In genomic region chr9:19050637-19051591, GRCh38 we compare ENCODE assay signal across 9 cellular contexts. TPM values are rescaled to one million over a fixed set of nuclear protein-coding genes. Genes with fewer than 3 reads are reported as not detected.
DNase-seq lines count a peak whose midpoint lies in the region; ATAC-seq and TF ChIP-seq lines count a peak whose summit lies in the region.
"Had no signal": no experiment of that assay in that cellular context is flagged by ENCODE, and none has a peak within 500 bp of the region (broad histone marks: within the 10 kb centered on the region; RNA-seq: fewer than 3 reads in every experiment).

No MANE protein-coding gene starts in this region.

- no peak for TF ChIP-seq POLR2A in prostate gland (IDR thresholded peaks at IDR 0.05)

- intact Hi-C loops in prostate gland (cut with DNase I), result no loop called here
- intact Hi-C loops in sciatic nerve (cut with DNase I), result no loop called here

- H3K9me2 ChIP-seq in OCI-LY1 (ENCODE audit: low read depth, low read length), result no peaks in the 10 kb centered on the region

- DNase-seq in epithelial cell of proximal tubule (ENCODE audit: low read depth) (no peak), prostate gland (ENCODE audit: low spot score) (no peak), sciatic nerve (ENCODE audit: low spot score) (no peak), NCI-H2196 treated with DMSO at 0.1 percent for 48 hours (lab: John Stamatoyannopoulos, UW; ENCODE audit: unreplicated experiment) (no peak), middle frontal gyrus (ENCODE audit: extremely low spot score, low spot score) (no peak)

- H2AFZ ChIP-seq in OCI-LY1 (ENCODE audit: low read length), result no peak overlapping the region

- ATAC-seq in HG02759 (IDR thresholded peaks at IDR 0.05; ENCODE audit: unreplicated experiment), result no peak
- ATAC-seq in sciatic nerve, result no peak

- no peaks in the 10 kb centered on the region for H3F3A ChIP-seq in OCI-LY1 (ENCODE audit: insufficient read depth, low read length)

- H3K9me3 ChIP-seq in ES-I3 (ENCODE audit: control insufficient read depth, insufficient read depth, low read length) (no peaks in the 10 kb centered on the region), OCI-LY1 (ENCODE audit: low read length) (peaks cover 7% of the 10 kb centered on the region; the same call in 1 of the 2 replicates), prostate gland (no peaks in the 10 kb centered on the region)

- no peaks in the 10 kb centered on the region for H4K20me1 ChIP-seq in OCI-LY1 (ENCODE audit: insufficient read depth, low read length)

- H3K36me3 ChIP-seq in ES-I3 (ENCODE audit: insufficient read depth, low read length) (no peaks in the 10 kb centered on the region), OCI-LY1 (ENCODE audit: insufficient read depth, low read length) (peaks cover 25% of the 10 kb centered on the region), prostate gland (no peaks in the 10 kb centered on the region)

- H3K27ac ChIP-seq in OCI-LY1 (ENCODE audit: low read depth, low read length, poor library complexity, severe bottlenecking) (no peak overlapping the region), prostate gland (no peak overlapping the region)

- H3K4me1 ChIP-seq in ES-I3 (ENCODE audit: insufficient read depth, low read length) (no peaks in the 10 kb centered on the region; the same call in none of the 2 replicates), OCI-LY1 (ENCODE audit: insufficient read depth, low read length, severe bottlenecking) (peaks cover 17% of the 10 kb centered on the region), prostate gland (replicated peaks) (no peaks in the 10 kb centered on the region)

- WGBS in prostate gland, result 54% methylated on average over 12 of the region's 12 CpGs

- H3K4me3 ChIP-seq in OCI-LY1 (ENCODE audit: low read depth, low read length, poor library complexity, severe bottlenecking), result peak overlapping the region; percentile 69
- H3K4me3 ChIP-seq in epithelial cell of proximal tubule (ENCODE audit: low read depth, low read length), result peak overlapping the region; percentile 71
- peak overlapping the region; percentile 79 to 89 for H3K4me3 ChIP-seq in prostate gland

- peak overlapping the region; percentile 72 for H3K4me2 ChIP-seq in OCI-LY1 (ENCODE audit: low read length)

- TF ChIP-seq CTCF in OCI-LY1 (IDR thresholded peaks at IDR 0.05; ENCODE audit: low read length) (no peak), epithelial cell of proximal tubule (conservative IDR thresholded peaks at IDR 0.05; ENCODE audit: low read depth, low read length) (no peak), prostate gland (IDR thresholded peaks at IDR 0.05) (no peak)

- H3K27me3 ChIP-seq in OCI-LY1 (ENCODE audit: insufficient read depth, low read length) (no peaks in the 10 kb centered on the region), prostate gland (replicated peaks; ENCODE audit: insufficient read depth) (no peaks in the 10 kb centered on the region)

- peaks cover 6% of the 10 kb centered on the region; the same call in 1 of the 2 replicates for H3K79me2 ChIP-seq in OCI-LY1 (ENCODE audit: insufficient read depth, low read length)

- H3K9ac ChIP-seq in ES-I3 (ENCODE audit: low read depth, low read length) (peak overlapping the region; percentile 76), OCI-LY1 (ENCODE audit: low read length) (no peak overlapping the region)

RNA-seq across cellular contexts. Expression of gene RRAGA, which starts 1.7 kb away (rescaled TPM):
- 36.0 and 51.9 TPM in 2 replicates for total RNA-seq in epithelial cell of proximal tubule
- 10 to 100 TPM; 49.9 to 63.4 TPM for total RNA-seq in prostate gland
- total RNA-seq in sciatic nerve, result 85.2 TPM

RNA-seq across cellular contexts. Expression of gene SAXO1, which starts 17.9 kb away (rescaled TPM):
- not detected in 2 replicates for total RNA-seq in epithelial cell of proximal tubule
- 1 to 10 TPM in 1 of 2 donors, under 1 TPM in 1; 0.36 to 6.1 TPM for total RNA-seq in prostate gland
- total RNA-seq in sciatic nerve, result 0.49 TPM
- total RNA-seq: NCI-H460 had no signal

RNA-seq across cellular contexts. Expression of gene HAUS6, which starts 51.8 kb away (rescaled TPM):
- total RNA-seq in epithelial cell of proximal tubule, result 27.2 and 28.5 TPM in 2 replicates
- total RNA-seq in prostate gland, result 10 to 100 TPM in 1 of 2 donors, 1 to 10 TPM in 1; 7.3 to 11.3 TPM
- 12.5 TPM for total RNA-seq in sciatic nerve
